Comparison of ENCODE assay signal across 8 cellular contexts in genomic region chr1:165696625-165697100, GRCh38. TPM values are rescaled to one million over a fixed set of nuclear protein-coding genes. Genes with fewer than 3 reads are reported as not detected.
DNase-seq lines count a peak whose midpoint lies in the region; ATAC-seq and TF ChIP-seq lines count a peak whose summit lies in the region.

No MANE protein-coding gene starts in this region.

- H3K9me3 Mint-ChIP-seq in Caco-2 (ENCODE audit: unreplicated experiment): no peaks in the 10 kb centered on the region
- no peaks in the 10 kb centered on the region for H3K9me3 Mint-ChIP-seq in type B pancreatic cell

- H3K36me3 Mint-ChIP-seq in Caco-2 (ENCODE audit: insufficient read depth, unreplicated experiment) (no peaks in the 10 kb centered on the region), type B pancreatic cell (peaks cover 14% of the 10 kb centered on the region)

- H3K27ac ChIP-seq in breast epithelium (peak overlapping the region; percentile 53 to 55), right lobe of liver (peak overlapping the region in 1 of 3 donors; percentile 84)

- H3K9me3 ChIP-seq in Caco-2: no peaks in the 10 kb centered on the region
- no peaks in the 10 kb centered on the region for H3K9me3 ChIP-seq in breast epithelium
- no peaks in the 10 kb centered on the region for H3K9me3 ChIP-seq in right lobe of liver

- H3K4me1 Mint-ChIP-seq in Caco-2 (ENCODE audit: low read depth, unreplicated experiment) (peaks cover 10% of the 10 kb centered on the region), type B pancreatic cell (ENCODE audit: unreplicated experiment) (peaks cover 15% of the 10 kb centered on the region)

- H3K36me3 ChIP-seq in Caco-2 (ENCODE audit: control insufficient read depth, insufficient read depth, low read length): no peaks in the 10 kb centered on the region
- H3K36me3 ChIP-seq in breast epithelium: no peaks in the 10 kb centered on the region
- H3K36me3 ChIP-seq in right lobe of liver: peaks cover 0 to 4% (median 0%) of the 10 kb centered on the region in 4 donors

- DNase-seq in Caco-2 (no peak), NAMALWA (ENCODE audit: low spot score) (peak; percentile 20), breast epithelium (ENCODE audit: low spot score in 2 of 2) (no peak), right lobe of liver (peak in 1 of 3 donors; percentile 61), type B pancreatic cell (ENCODE audit: extremely low spot score, unreplicated experiment) (no peak), GDM1 (lab: John Stamatoyannopoulos, UW) (no peak)

- TF ChIP-seq CTCF in Caco-2 (IDR thresholded peaks at IDR 0.05; ENCODE audit: insufficient read depth in 1 of 2, low read depth in 1 of 2, low read length in 1 of 2, severe bottlenecking in 1 of 2, unreplicated experiment in 1 of 2): no peak
- TF ChIP-seq CTCF in breast epithelium (IDR thresholded peaks at IDR 0.05): no peak
- TF ChIP-seq CTCF in right lobe of liver (IDR thresholded peaks at IDR 0.05): no peak
- no peak for TF ChIP-seq CTCF in type B pancreatic cell (conservative IDR thresholded peaks at IDR 0.05)

- peak; percentile 27 to 58 (median 46) for ATAC-seq in right lobe of liver
- no peak for ATAC-seq in HG02938 (IDR thresholded peaks at IDR 0.05; ENCODE audit: unreplicated experiment)
- ATAC-seq in HG03159 (IDR thresholded peaks at IDR 0.05; ENCODE audit: unreplicated experiment): no peak

- H3K27ac Mint-ChIP-seq in Caco-2 (ENCODE audit: unreplicated experiment) (no peak overlapping the region), type B pancreatic cell (peak overlapping the region; percentile 79)

- intact Hi-C loops in Caco-2 (cut with micrococcal nuclease; ENCODE audit: unreplicated experiment) (no loop called here), breast epithelium (cut with DNase I; ENCODE audit: low total_unique reads) (no loop called here), right lobe of liver (cut with DNase I) (no loop called here)

- H3K4me1 ChIP-seq in Caco-2: peaks cover 10% of the 10 kb centered on the region; the same call in 1 of the 2 replicates
- peaks cover 0 to 13% of the 10 kb centered on the region in 2 donors for H3K4me1 ChIP-seq in breast epithelium
- H3K4me1 ChIP-seq in right lobe of liver: peaks cover 0 to 29% (median 5%) of the 10 kb centered on the region in 4 donors

- no TSS peak for BruUV-seq in Caco-2 (replicated peaks; lab: Mats Ljungman, UMichigan)

- TF ChIP-seq POLR2A in breast epithelium (IDR thresholded peaks at IDR 0.05) (no peak), right lobe of liver (IDR thresholded peaks at IDR 0.05) (no peak)

- WGBS in right lobe of liver (ENCODE audit: insufficient coverage, low coverage, low lambda C conversion rate, missing lambda C conversion rate): 3% methylated on average over 2 of the region's 2 CpGs

- no peak overlapping the region for H3K4me3 ChIP-seq in Caco-2 (ENCODE audit: low read depth, low read length)
- peak overlapping the region in 2 of 3 donors; percentile 69 to 77 for H3K4me3 ChIP-seq in breast epithelium
- H3K4me3 ChIP-seq in right lobe of liver: peak overlapping the region in 2 of 3 donors; percentile 84 to 99

- no peaks in the 10 kb centered on the region for H3K27me3 ChIP-seq in Caco-2 (replicated peaks; ENCODE audit: control insufficient read depth, insufficient read depth, low read length)
- no peaks in the 10 kb centered on the region for H3K27me3 ChIP-seq in breast epithelium
- H3K27me3 ChIP-seq in right lobe of liver: no peaks in the 10 kb centered on the region

- POLR2A ChIA-PET in Caco-2 (lab: Charles Lee): no interaction called here

- H3K27me3 Mint-ChIP-seq in Caco-2 (ENCODE audit: insufficient read depth, unreplicated experiment) (peaks cover 3% of the 10 kb centered on the region), type B pancreatic cell (peaks cover 6% of the 10 kb centered on the region)

- CTCF ChIA-PET in Caco-2 (lab: Charles Lee): interaction anchor here (0.6 kb wide), 1 partner anchor 8 kb away, joined by 3 read pairs; no protein-coding TSS in a partner anchor

- H3K4me3 Mint-ChIP-seq in Caco-2 (ENCODE audit: unreplicated experiment) (peak overlapping the region; percentile 20), type B pancreatic cell (peak overlapping the region; percentile 78)

RNA-seq across cellular contexts. Expression of gene ALDH9A1, which starts 1.7 kb away (rescaled TPM):
- total RNA-seq in Caco-2 (2022) (28.4 and 33.9 TPM in 2 replicates), breast epithelium (100 to 1,000 TPM in 2 of 3 donors, 10 to 100 TPM in 1; 98.6 to 165 (median 110) TPM), right lobe of liver (100 to 1,000 TPM in 3 of 6 experiments, 10 to 100 TPM in 3; 69.7 to 139 (median 93.8) TPM), type B pancreatic cell (ENCODE audit: low replicate concordance) (44.7 and 57.8 TPM in 2 replicates)

Comparison
In these comparisons a context has a peak if more than half of its experiments do, and no peak if none do; other contexts are left out.
1. ATAC-seq: peak in right lobe of liver (4 of 4); none in HG02938 (single experiment) and HG03159 (single experiment).